Comparison of ENCODE assay signal across 26 cellular contexts in the genomic region with DNA sequence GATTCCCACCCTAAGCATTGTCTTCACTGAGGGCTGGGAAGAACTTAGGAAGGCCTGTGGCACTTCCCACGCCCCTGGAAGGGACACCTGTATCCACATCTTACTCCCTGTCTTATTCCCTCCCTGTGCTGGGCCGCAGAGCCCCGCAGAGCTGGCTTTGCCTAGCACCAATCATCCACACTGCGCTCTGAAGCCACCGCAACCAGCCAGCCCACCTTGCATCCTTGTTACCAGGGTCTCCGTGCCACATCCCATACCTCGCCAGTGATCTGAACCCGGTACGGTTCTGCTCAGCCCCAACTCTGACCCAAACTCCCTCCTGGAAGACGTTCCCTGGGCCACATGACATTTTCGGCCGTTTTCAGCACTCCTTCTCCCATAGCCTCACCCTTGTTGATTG.
"Had no signal": no experiment of that assay in that cellular context is flagged by ENCODE, and none has a peak within 500 bp of the region (broad histone marks: within the 10 kb centered on the region; RNA-seq: fewer than 3 reads in every experiment).

No MANE protein-coding gene starts in this region.

- H3K9me3 ChIP-seq: left ventricle myocardium inferior, lower lobe of right lung, neutrophil, pancreas, right lobe of liver, testis, tibial artery had no signal

- H3K27ac Mint-ChIP-seq: immature natural killer cell; naive thymus-derived CD8-positive, alpha-beta T cell; nephron progenitor cell; progenitor cell of endocrine pancreas; stimulated activated effector memory CD8-positive, alpha-beta T cell treated with anti-CD3 and anti-CD28 coated beads, Interleukin-12 subunit alpha, Interleukin-12 subunit beta, amount 100 ng/mL, for 72 hours; type B pancreatic cell had no signal

- H3K9me3 Mint-ChIP-seq: effector memory CD8-positive, alpha-beta T cell; naive thymus-derived CD8-positive, alpha-beta T cell; stimulated activated effector memory CD8-positive, alpha-beta T cell treated with anti-CD3 and anti-CD28 coated beads, Interleukin-12 subunit alpha, Interleukin-12 subunit beta, amount 100 ng/mL, for 72 hours; type B pancreatic cell had no signal

- H3K4me3 Mint-ChIP-seq: effector memory CD8-positive, alpha-beta T cell; immature natural killer cell; naive thymus-derived CD8-positive, alpha-beta T cell; nephron progenitor cell; stimulated activated effector memory CD8-positive, alpha-beta T cell treated with anti-CD3 and anti-CD28 coated beads, Interleukin-12 subunit alpha, Interleukin-12 subunit beta, amount 100 ng/mL, for 72 hours; type B pancreatic cell had no signal

- H3K27ac ChIP-seq: left ventricle myocardium inferior, lower lobe of right lung, neutrophil, pancreas, right lobe of liver, testis, tibial artery had no signal

- H3K27me3 ChIP-seq: neutrophil, pancreas, right lobe of liver, testis, tibial artery had no signal

- DNase-seq: cortex of kidney; effector memory CD8-positive, alpha-beta T cell; hypothalamus; immature natural killer cell; islet precursor cell; kidney glomerular epithelial cell; left colon; left ventricle myocardium inferior; lower lobe of right lung; naive thymus-derived CD8-positive, alpha-beta T cell; nephron progenitor cell; pancreas; right lobe of liver; stimulated activated CD4-positive, alpha-beta T cell treated with anti-CD3 and anti-CD28 coated beads, Interleukin-2, amount 100 ng/mL, for 24 hours; stimulated activated CD4-positive, alpha-beta T cell treated with anti-CD3 and anti-CD28 coated beads, Interleukin-4, amount 100 ng/mL, for 24 hours; stimulated activated naive CD4-positive, alpha-beta T cell treated with Interleukin-2 at 50 U/mL for 16 hours; substantia nigra; testis had no signal

- H3K4me1 ChIP-seq: lower lobe of right lung, pancreas, right lobe of liver had no signal

- H3K4me3 ChIP-seq: left ventricle myocardium inferior, lower lobe of right lung, pancreas, right lobe of liver, testis, tibial artery had no signal

- H3K36me3 Mint-ChIP-seq: immature natural killer cell; naive thymus-derived CD8-positive, alpha-beta T cell; stimulated activated effector memory CD8-positive, alpha-beta T cell treated with anti-CD3 and anti-CD28 coated beads, Interleukin-12 subunit alpha, Interleukin-12 subunit beta, amount 100 ng/mL, for 72 hours; type B pancreatic cell had no signal

- FAIRE-seq: endometrium, frontal cortex, pancreas, urothelium cell line had no signal

- ATAC-seq: effector memory CD8-positive, alpha-beta T cell; left colon; lower lobe of right lung; naive thymus-derived CD8-positive, alpha-beta T cell; pancreas; right lobe of liver; stimulated activated effector memory CD8-positive, alpha-beta T cell treated with anti-CD3 and anti-CD28 coated beads, Interleukin-12 subunit alpha, Interleukin-12 subunit beta, amount 100 ng/mL, for 72 hours had no signal

- H3K4me1 Mint-ChIP-seq: immature natural killer cell; naive thymus-derived CD8-positive, alpha-beta T cell; stimulated activated effector memory CD8-positive, alpha-beta T cell treated with anti-CD3 and anti-CD28 coated beads, Interleukin-12 subunit alpha, Interleukin-12 subunit beta, amount 100 ng/mL, for 72 hours had no signal

- H3K36me3 ChIP-seq: left ventricle myocardium inferior, lower lobe of right lung, neutrophil, pancreas, right lobe of liver, tibial artery had no signal
